In genomic region chr1:96515430-96515829, GRCh38 we compare ENCODE assay signal across 14 cellular contexts.
DNase-seq lines count a peak whose midpoint lies in the region; ATAC-seq lines count a peak whose summit lies in the region.
"Had no signal": no experiment of that assay in that cellular context is flagged by ENCODE, and none has a peak within 500 bp of the region (broad histone marks: within the 10 kb centered on the region; RNA-seq: fewer than 3 reads in every experiment).

No MANE protein-coding gene starts in this region.

- no peaks in the 10 kb centered on the region for H3K4me1 Mint-ChIP-seq in T-helper 17 cell

- H3K27me3 Mint-ChIP-seq in T-helper 17 cell, result no peaks in the 10 kb centered on the region

- no peaks in the 10 kb centered on the region for H3K36me3 Mint-ChIP-seq in T-helper 17 cell (ENCODE audit: low read depth)

- in situ Hi-C loops in KBM-7 (cut with MboI; ENCODE audit: low pct_unique_long_range_greater_than_20kb, low sequenced_read_pairs), result no loop called here

- H3K9me3 ChIP-seq in T-helper 17 cell (ENCODE audit: control insufficient read depth, low read length, poor library complexity, severe bottlenecking), result no peaks in the 10 kb centered on the region

- ATAC-seq in GM18517 (IDR thresholded peaks at IDR 0.05; ENCODE audit: unreplicated experiment) (peak; percentile 79), GM21360 (IDR thresholded peaks at IDR 0.05; ENCODE audit: unreplicated experiment) (peak; percentile 89), HG02885 (IDR thresholded peaks at IDR 0.05; ENCODE audit: poor library complexity, unreplicated experiment) (peak; percentile 88), HG03469 (IDR thresholded peaks at IDR 0.05; ENCODE audit: unreplicated experiment) (peak; percentile 90), T-helper 17 cell (no peak)

- H3K27ac Mint-ChIP-seq in T-helper 17 cell, result no peak overlapping the region

- no peak for DNase-seq in NCI-H146 treated with DMSO at 0.1 percent for 48 hours (lab: John Stamatoyannopoulos, UW; ENCODE audit: unreplicated experiment)
- DNase-seq in T-helper 17 cell, result no peak
- no peak for DNase-seq in central memory CD4-positive, alpha-beta T cell
- no peak for DNase-seq in KBM-7
- DNase-seq: activated CD4-positive, alpha-beta T cell treated with anti-CD3 and anti-CD28 coated beads, Interleukin-2, amount 50 U/mL, for 1 hour; activated gamma-delta T cell; DMS79; NCI-H1417; NCI-H82; stimulated activated CD8-positive, alpha-beta memory T cell treated with anti-CD3 and anti-CD28 coated beads, Interleukin-4, amount 100 ng/mL, for 48 hours had no signal

- H3K4me3 Mint-ChIP-seq in T-helper 17 cell, result no peak overlapping the region
